Comparison of ENCODE assay signal across 8 cellular contexts in genomic region chr14:91252901-91253794, GRCh38. TPM values are rescaled to one million over a fixed set of nuclear protein-coding genes. Genes with fewer than 3 reads are reported as not detected.
DNase-seq lines count a peak whose midpoint lies in the region; ATAC-seq and TF ChIP-seq lines count a peak whose summit lies in the region.

No MANE protein-coding gene starts in this region.

- TF ChIP-seq POLR2A in lower leg skin (IDR thresholded peaks at IDR 0.05): no peak
- TF ChIP-seq POLR2A in testis (IDR thresholded peaks at IDR 0.05): no peak

- 4 to 26% methylated on average over 15 to 59 of the region's 95 CpGs for WGBS in lower leg skin, 2 donors
- WGBS in testis, 2 donors: 6% methylated on average over 46 of the region's 95 CpGs; no CpG with 5 or more reads in 1 of the 2 donors

- H3K9me3 ChIP-seq in testis: no peaks in the 10 kb centered on the region

- peaks cover 28% of the 10 kb centered on the region for H3K36me3 Mint-ChIP-seq in T-helper 1 cell treated with Interleukin-12 subunit alpha and Interleukin-12 subunit beta and Interleukin-4 antibody, amounts not matched to agents 30 μg/mL and 1 μg/mL, for 36 hours (ENCODE audit: low read depth)

- ATAC-seq in GM21390 (IDR thresholded peaks at IDR 0.05; ENCODE audit: unreplicated experiment) (peak; percentile 28), HG03139 (IDR thresholded peaks at IDR 0.05; ENCODE audit: unreplicated experiment) (no peak)

- peaks cover 56% of the 10 kb centered on the region for H3K4me1 Mint-ChIP-seq in T-helper 1 cell treated with Interleukin-12 subunit alpha and Interleukin-12 subunit beta and Interleukin-4 antibody, amounts not matched to agents 30 μg/mL and 1 μg/mL, for 36 hours (ENCODE audit: low read depth)

- peaks cover 13% of the 10 kb centered on the region for H3K4me1 ChIP-seq in testis

- intact Hi-C loops in lower leg skin (cut with DNase I; ENCODE audit: low total_unique reads) (no loop called here), testis (cut with DNase I; ENCODE audit: low total_unique reads) (no loop called here)

- H3K9me3 Mint-ChIP-seq in T-helper 1 cell treated with Interleukin-12 subunit alpha and Interleukin-12 subunit beta and Interleukin-4 antibody, amounts not matched to agents 30 μg/mL and 1 μg/mL, for 36 hours: no peaks in the 10 kb centered on the region

- H3K27ac Mint-ChIP-seq in T-helper 1 cell treated with Interleukin-12 subunit alpha and Interleukin-12 subunit beta and Interleukin-4 antibody, amounts not matched to agents 30 μg/mL and 1 μg/mL, for 36 hours: peak overlapping the region; percentile 96

- H3K36me3 ChIP-seq in testis (ENCODE audit: low read depth, missing control alignments): no peaks in the 10 kb centered on the region

- TF ChIP-seq CTCF in AG10803 (conservative IDR thresholded peaks at IDR 0.05; ENCODE audit: low read length) (no peak), choroid plexus epithelial cell (conservative IDR thresholded peaks at IDR 0.05; ENCODE audit: low read depth, low read length) (no peak), lower leg skin (IDR thresholded peaks at IDR 0.05) (no peak), testis (IDR thresholded peaks at IDR 0.05) (no peak)

- peak overlapping the region; percentile 53 for H3K4me3 Mint-ChIP-seq in T-helper 1 cell treated with Interleukin-12 subunit alpha and Interleukin-12 subunit beta and Interleukin-4 antibody, amounts not matched to agents 30 μg/mL and 1 μg/mL, for 36 hours

- H3K27ac ChIP-seq in testis: peak overlapping the region; percentile 59 to 71

- H3K4me3 ChIP-seq in AG10803 (ENCODE audit: low read length): peak overlapping the region; percentile 57
- H3K4me3 ChIP-seq in choroid plexus epithelial cell (ENCODE audit: low read depth, low read length): peak overlapping the region; percentile 36
- peak overlapping the region; percentile 42 for H3K4me3 ChIP-seq in lower leg skin (ENCODE audit: low read depth, poor library complexity, severe bottlenecking)
- peak overlapping the region; percentile 65 to 66 for H3K4me3 ChIP-seq in testis

- H3K27me3 ChIP-seq in testis: no peaks in the 10 kb centered on the region

- H3K27me3 Mint-ChIP-seq in T-helper 1 cell treated with Interleukin-12 subunit alpha and Interleukin-12 subunit beta and Interleukin-4 antibody, amounts not matched to agents 30 μg/mL and 1 μg/mL, for 36 hours (ENCODE audit: low read depth): no peaks in the 10 kb centered on the region

- DNase-seq in AG10803 (ENCODE audit: low read depth) (no peak), choroid plexus epithelial cell (ENCODE audit: low read depth) (no peak), lower leg skin (ENCODE audit: low spot score in 2 of 2) (no peak), testis (peak; percentile 51), SK-N-DZ (ENCODE audit: low spot score) (no peak)

RNA-seq across cellular contexts. Expression of gene GPR68, which starts 8.6 kb away (rescaled TPM):
- 1 to 10 TPM; 1.3 to 4.1 (median 3.2) TPM for total RNA-seq in lower leg skin
- total RNA-seq in testis: 1 to 10 TPM; 1.1 to 2.4 TPM
- 3.8 TPM for polyA plus RNA-seq in testis (ENCODE audit: insufficient read depth, low read depth, low replicate concordance)
- 0.07 TPM in 1 of 2 replicates, not detected in the other for polyA plus RNA-seq in SK-N-DZ (2014; cell fraction: cytosol; rRNA removed)
- not detected in 2 replicates for polyA plus RNA-seq in SK-N-DZ (2014; cell fraction: nucleus; rRNA removed)
